Comparison of ENCODE assay signal across 15 cellular contexts in genomic region chr19:51808333-51808986, GRCh38. TPM values are rescaled to one million over a fixed set of nuclear protein-coding genes. Genes with fewer than 3 reads are reported as not detected.
DNase-seq lines count a peak whose midpoint lies in the region; ATAC-seq, FAIRE-seq and TF ChIP-seq lines count a peak whose summit lies in the region.
"Had no signal": no experiment of that assay in that cellular context is flagged by ENCODE, and none has a peak within 500 bp of the region (broad histone marks: within the 10 kb centered on the region; RNA-seq: fewer than 3 reads in every experiment).

No MANE protein-coding gene starts in this region.

- H3K27me3 ChIP-seq in GM23248 (replicated peaks; ENCODE audit: insufficient read depth) (no peaks in the 10 kb centered on the region), RWPE2 (ENCODE audit: insufficient read depth, poor library complexity, severe bottlenecking) (no peaks in the 10 kb centered on the region), Karpas-422 (ENCODE audit: low read length) (no peaks in the 10 kb centered on the region)

- WGBS in GM23248 (ENCODE audit: low coverage in 1 of 2, low lambda C conversion rate in 2 of 2, missing lambda C conversion rate in 2 of 2), 2 experiments = 17 to 22% methylated on average over 8 of the region's 8 CpGs

- H3K4me1 ChIP-seq in GM23248 (ENCODE audit: insufficient read depth) (peaks cover 34% of the 10 kb centered on the region), RWPE2 (ENCODE audit: insufficient read depth, poor library complexity, severe bottlenecking) (peaks cover 25% of the 10 kb centered on the region), Karpas-422 (ENCODE audit: low read length) (peaks cover 9% of the 10 kb centered on the region)
- H3K4me1 ChIP-seq: Caco-2 had no signal

- no peak overlapping the region for H3K27ac ChIP-seq in GM23248
- H3K27ac ChIP-seq in RWPE2 (ENCODE audit: poor library complexity, severe bottlenecking) = peak overlapping the region; percentile 67
- no peak overlapping the region for H3K27ac ChIP-seq in Karpas-422 (ENCODE audit: low read length)
- H3K27ac ChIP-seq: PC-9 had no signal

- H3F3A ChIP-seq in GM23248 (ENCODE audit: insufficient read depth) = peaks cover 5% of the 10 kb centered on the region; the same call in 1 of the 2 replicates

- H3K4me3 ChIP-seq in GM23248 (no peak overlapping the region), RWPE2 (ENCODE audit: severe bottlenecking) (no peak overlapping the region), fibroblast of villous mesenchyme (ENCODE audit: low read depth, low read length) (no peak overlapping the region), Karpas-422 (ENCODE audit: low read length) (no peak overlapping the region)
- H3K4me3 ChIP-seq: PC-9 had no signal

- no peaks in the 10 kb centered on the region for H3K36me3 ChIP-seq in GM23248 (ENCODE audit: low read depth)
- H3K36me3 ChIP-seq in RWPE2 (ENCODE audit: low read depth) = no peaks in the 10 kb centered on the region
- H3K36me3 ChIP-seq in Karpas-422 (ENCODE audit: insufficient read depth, low read length) = no peaks in the 10 kb centered on the region

- peak overlapping the region; percentile 58 for H2AFZ ChIP-seq in GM23248
- H2AFZ ChIP-seq in Karpas-422 (ENCODE audit: low read length) = no peak overlapping the region
- H2AFZ ChIP-seq: PC-9 had no signal

- peak overlapping the region; percentile 6 for H3K4me2 ChIP-seq in GM23248 (ENCODE audit: unreplicated experiment)
- no peak overlapping the region for H3K4me2 ChIP-seq in Karpas-422 (ENCODE audit: low read depth, low read length, poor library complexity, severe bottlenecking)
- H3K4me2 ChIP-seq: PC-9 had no signal

- no peaks in the 10 kb centered on the region for H3K9me2 ChIP-seq in GM23248 (ENCODE audit: insufficient read depth)
- H3K9me2 ChIP-seq in Karpas-422 (replicated peaks; ENCODE audit: insufficient read depth, low read length) = no peaks in the 10 kb centered on the region

- peak; percentile 22 for TF ChIP-seq CTCF in AG09319 (IDR thresholded peaks at IDR 0.05; ENCODE audit: low read depth, low read length)
- TF ChIP-seq CTCF in RWPE2 (IDR thresholded peaks at IDR 0.05; ENCODE audit: poor library complexity, severe bottlenecking) = peak; percentile 45
- TF ChIP-seq CTCF in fibroblast of villous mesenchyme (IDR thresholded peaks at IDR 0.05; ENCODE audit: insufficient read depth, low read depth, low read length) = peak; percentile 16
- no peak for TF ChIP-seq CTCF in D721Med (IDR thresholded peaks at IDR 0.05; ENCODE audit: insufficient read depth, missing control alignments)

- FAIRE-seq in D721Med (lab: Jason Lieb, UNC) = no peak

- in situ Hi-C loops in GM23248 (cut with MboI) = no loop called here

- H3K9ac ChIP-seq in GM23248 = no peak overlapping the region
- H3K9ac ChIP-seq in Karpas-422 (ENCODE audit: low read length) = no peak overlapping the region

- peak; percentile 8 for DNase-seq in AG09319 (ENCODE audit: extremely low read depth, low read depth)
- DNase-seq in GM23248 = peak; percentile 70
- DNase-seq in RWPE2 (ENCODE audit: low spot score) = no peak
- peak; percentile 79 for DNase-seq in fibroblast of villous mesenchyme (ENCODE audit: low read depth)
- DNase-seq in activated T-cell treated with anti-CD3 and anti-CD28 coated beads, Interleukin-2, amount 50 U/mL, for 1 hour = no peak
- no peak for DNase-seq in retina
- no peak for DNase-seq in D721Med (ENCODE audit: insufficient read length, low spot score)
- DNase-seq in Karpas-422 = no peak
- DNase-seq: Caco-2; central memory CD4-positive, alpha-beta T cell; NCI-H187 treated with DMSO at 0.1 percent for 48 hours; PC-9; posterior cingulate gyrus had no signal

- ATAC-seq in RWPE2 (ENCODE audit: low read depth) = peak; percentile 70
- ATAC-seq: activated CD4-positive, CD25-positive, alpha-beta regulatory T cell treated with anti-CD3 and anti-CD28 coated beads, Interleukin-2, amount 50 U/mL, for 24 hours had no signal

- H3K9me3 ChIP-seq in GM23248 (ENCODE audit: low read depth) (no peaks in the 10 kb centered on the region), RWPE2 (ENCODE audit: severe bottlenecking) (no peaks in the 10 kb centered on the region), Karpas-422 (ENCODE audit: low read length) (no peaks in the 10 kb centered on the region)

- no peaks in the 10 kb centered on the region for H4K20me1 ChIP-seq in GM23248 (ENCODE audit: insufficient read depth)
- H4K20me1 ChIP-seq in Karpas-422 (ENCODE audit: insufficient read depth, low read depth, low read length) = no peaks in the 10 kb centered on the region

- no peaks in the 10 kb centered on the region for H3K79me2 ChIP-seq in GM23248 (ENCODE audit: insufficient read depth)
- no peaks in the 10 kb centered on the region for H3K79me2 ChIP-seq in Karpas-422 (ENCODE audit: low read length)

RNA-seq across cellular contexts. Expression of gene FPR3, which starts 13.5 kb away (rescaled TPM):
- not detected in 2 replicates for total RNA-seq in GM23248 (2014; rRNA removed; shearing (Covaris generic))
- not detected in 2 replicates for polyA plus RNA-seq in GM23248 (2016; fragmentation: Nextera tagmentation; extraction: Ambion mirVana)
- not detected in 2 replicates for total RNA-seq in fibroblast of villous mesenchyme
- not detected in 2 replicates for total RNA-seq in Karpas-422 (2014; rRNA removed; shearing (Covaris generic); ENCODE audit: low replicate concordance)
- total RNA-seq: Caco-2, PC-9 had no signal

RNA-seq across cellular contexts. Expression of gene FPR2, which starts 47.5 kb away (rescaled TPM):
- total RNA-seq in GM23248 (2014; rRNA removed; shearing (Covaris generic)) = not detected in 2 replicates
- not detected in 2 replicates for polyA plus RNA-seq in GM23248 (2016; fragmentation: Nextera tagmentation; extraction: Ambion mirVana)
- total RNA-seq in fibroblast of villous mesenchyme = not detected in 2 replicates
- total RNA-seq in Karpas-422 (2014; rRNA removed; shearing (Covaris generic); ENCODE audit: low replicate concordance) = 0.58 and 7.9 TPM in 2 replicates
- total RNA-seq: Caco-2, PC-9, temporal lobe had no signal

RNA-seq across cellular contexts. Expression of gene FPR1, which starts 56.8 kb away (rescaled TPM):
- 0.13 TPM in 1 of 2 replicates, not detected in the other for total RNA-seq in GM23248 (2014; rRNA removed; shearing (Covaris generic))
- polyA plus RNA-seq in GM23248 (2016; fragmentation: Nextera tagmentation; extraction: Ambion mirVana) = not detected in 2 replicates
- not detected in 2 replicates for total RNA-seq in fibroblast of villous mesenchyme
- total RNA-seq in Karpas-422 (2014; rRNA removed; shearing (Covaris generic); ENCODE audit: low replicate concordance) = 5.8 and 14.8 TPM in 2 replicates
- total RNA-seq: Caco-2, PC-9 had no signal

Comparison
In these comparisons a context has a peak if more than half of its experiments do, and no peak if none do; other contexts are left out.
1. DNase-seq: peak in AG09319 (single experiment), GM23248 (single experiment) and fibroblast of villous mesenchyme (single experiment); none in RWPE2 (single experiment), activated T-cell treated with anti-CD3 and anti-CD28 coated beads, Interleukin-2, amount 50 U/mL, for 1 hour (single experiment), retina (single experiment), D721Med (single experiment) and Karpas-422 (single experiment).